In the genomic region with DNA sequence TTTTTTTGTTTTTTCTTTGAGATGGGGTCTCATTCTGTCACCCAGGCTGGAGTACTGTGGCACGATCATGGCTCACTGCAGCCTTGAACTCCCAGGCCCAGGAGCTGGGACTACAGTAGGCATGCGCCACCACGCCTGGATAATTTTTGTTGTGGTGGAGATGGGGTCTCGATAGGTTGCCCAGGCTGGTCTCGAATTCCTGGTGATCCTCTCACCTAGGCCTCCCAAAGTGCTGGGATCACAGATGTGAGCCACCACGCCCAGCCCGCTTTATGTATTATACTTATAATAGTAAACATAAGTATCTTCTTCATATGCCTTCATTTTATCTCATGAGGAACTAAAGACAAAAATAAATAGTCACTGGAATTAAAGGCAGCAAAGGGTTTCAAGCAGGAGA, we compare ENCODE assay signal across 16 cellular contexts.
A peak's percentile ranks its signal among the peaks of the same experiment; 100 is the strongest.
DNase-seq lines count a peak whose midpoint lies in the region; ATAC-seq and TF ChIP-seq lines count a peak whose summit lies in the region.
"Had no signal": no experiment of that assay in that cellular context is flagged by ENCODE, and none has a peak within 500 bp of the region (broad histone marks: within the 10 kb centered on the region; RNA-seq: fewer than 3 reads in every experiment).

No MANE protein-coding gene starts in this region.

- TF ChIP-seq EP300 in sigmoid colon (IDR thresholded peaks at IDR 0.05) = no peak

- DNase-seq in CD14-positive monocyte (ENCODE audit: low spot score) (peak; percentile 20), chondrocyte (ENCODE audit: low spot score) (peak; percentile 55), sigmoid colon (peak; percentile 30), NCI-H82 (lab: John Stamatoyannopoulos, UW) (no peak), upper lobe of right lung (no peak)
- no peak for DNase-seq in activated CD8-positive, alpha-beta memory T cell treated with anti-CD3 and anti-CD28 coated beads, Interleukin-2, amount 50 U/mL, for 48 hours
- DNase-seq: CD4-positive, alpha-beta T cell; CD8-positive, alpha-beta memory T cell; DMS 273 treated with DMSO at 0.1 percent for 48 hours; DMS79; EL; GDM1; GM23248; H7 had no signal

- H3K4me1 Mint-ChIP-seq in CD14-positive monocyte (no peaks in the 10 kb centered on the region), chondrocyte (ENCODE audit: low read depth) (no peaks in the 10 kb centered on the region)
- H3K4me1 Mint-ChIP-seq: CD8-positive, alpha-beta memory T cell had no signal

- H3K4me1 ChIP-seq in sigmoid colon (no peaks in the 10 kb centered on the region), upper lobe of right lung (no peaks in the 10 kb centered on the region)

- H3K36me3 ChIP-seq in sigmoid colon (peaks cover 5 to 60% (median 18%) of the 10 kb centered on the region in 4 donors), upper lobe of right lung (peaks cover 9% of the 10 kb centered on the region)

- ATAC-seq in upper lobe of right lung = no peak
- ATAC-seq: GM12878 had no signal

- no peak overlapping the region for H3K27ac ChIP-seq in sigmoid colon
- H3K27ac ChIP-seq in upper lobe of right lung = no peak overlapping the region
- H3K27ac ChIP-seq: C4-2B, GM23248 had no signal

- H3K9me3 Mint-ChIP-seq in CD14-positive monocyte (peaks cover 0 to 2% (median 0%) of the 10 kb centered on the region in 7 donors), chondrocyte (ENCODE audit: low read depth) (no peaks in the 10 kb centered on the region)
- H3K9me3 Mint-ChIP-seq: CD4-positive, alpha-beta T cell; CD8-positive, alpha-beta memory T cell had no signal

- intact Hi-C loops in CD14-positive monocyte (cut with micrococcal nuclease) (no loop called here), sigmoid colon (cut with DNase I) (no loop called here), upper lobe of right lung (cut with DNase I) (no loop called here)

- H3K27me3 Mint-ChIP-seq in CD14-positive monocyte (ENCODE audit: low read depth in 3 of 3) (peaks cover 0 to 5% (median 2%) of the 10 kb centered on the region in 3 donors), chondrocyte (ENCODE audit: low read depth) (no peaks in the 10 kb centered on the region)
- H3K27me3 Mint-ChIP-seq: CD4-positive, alpha-beta T cell had no signal

- H3K4me3 Mint-ChIP-seq in CD14-positive monocyte = no peak overlapping the region
- H3K4me3 Mint-ChIP-seq in chondrocyte (ENCODE audit: unreplicated experiment) = no peak overlapping the region
- H3K4me3 Mint-ChIP-seq: CD4-positive, alpha-beta T cell; CD8-positive, alpha-beta memory T cell had no signal

- H3K4me3 ChIP-seq in sigmoid colon (no peak overlapping the region), upper lobe of right lung (no peak overlapping the region)
- H3K4me3 ChIP-seq: GM12878, GM23248 had no signal

- H3K27ac Mint-ChIP-seq in CD14-positive monocyte = no peak overlapping the region
- no peak overlapping the region for H3K27ac Mint-ChIP-seq in chondrocyte (ENCODE audit: unreplicated experiment)
- H3K27ac Mint-ChIP-seq: CD4-positive, alpha-beta T cell; CD8-positive, alpha-beta memory T cell had no signal

- TF ChIP-seq CTCF in CD14-positive monocyte (IDR thresholded peaks at IDR 0.05) (no peak), chondrocyte (IDR thresholded peaks at IDR 0.05) (no peak), sigmoid colon (IDR thresholded peaks at IDR 0.05) (no peak), upper lobe of right lung (IDR thresholded peaks at IDR 0.05) (no peak)

- H3K36me3 Mint-ChIP-seq in CD14-positive monocyte = no peaks in the 10 kb centered on the region
- peaks cover 25% of the 10 kb centered on the region for H3K36me3 Mint-ChIP-seq in chondrocyte (ENCODE audit: low read depth)
- H3K36me3 Mint-ChIP-seq: CD8-positive, alpha-beta memory T cell had no signal

- WGBS in sigmoid colon, 2 donors = 94 to 96% methylated on average over 7 of the region's 7 CpGs

- H3K9me3 ChIP-seq in sigmoid colon (no peaks in the 10 kb centered on the region), upper lobe of right lung (no peaks in the 10 kb centered on the region)

- no peak for TF ChIP-seq POLR2A in sigmoid colon (IDR thresholded peaks at IDR 0.05)

- H3K27me3 ChIP-seq in sigmoid colon (no peaks in the 10 kb centered on the region), upper lobe of right lung (no peaks in the 10 kb centered on the region)

Comparison
In these comparisons a context has a peak if more than half of its experiments do, and no peak if none do; other contexts are left out.
1. DNase-seq: peak in CD14-positive monocyte (single experiment), chondrocyte (single experiment) and sigmoid colon (single experiment); none in activated CD8-positive, alpha-beta memory T cell treated with anti-CD3 and anti-CD28 coated beads, Interleukin-2, amount 50 U/mL, for 48 hours (single experiment), NCI-H82 (single experiment) and upper lobe of right lung (single experiment).